Comparison of ENCODE assay signal across 14 cellular contexts in the genomic region with DNA sequence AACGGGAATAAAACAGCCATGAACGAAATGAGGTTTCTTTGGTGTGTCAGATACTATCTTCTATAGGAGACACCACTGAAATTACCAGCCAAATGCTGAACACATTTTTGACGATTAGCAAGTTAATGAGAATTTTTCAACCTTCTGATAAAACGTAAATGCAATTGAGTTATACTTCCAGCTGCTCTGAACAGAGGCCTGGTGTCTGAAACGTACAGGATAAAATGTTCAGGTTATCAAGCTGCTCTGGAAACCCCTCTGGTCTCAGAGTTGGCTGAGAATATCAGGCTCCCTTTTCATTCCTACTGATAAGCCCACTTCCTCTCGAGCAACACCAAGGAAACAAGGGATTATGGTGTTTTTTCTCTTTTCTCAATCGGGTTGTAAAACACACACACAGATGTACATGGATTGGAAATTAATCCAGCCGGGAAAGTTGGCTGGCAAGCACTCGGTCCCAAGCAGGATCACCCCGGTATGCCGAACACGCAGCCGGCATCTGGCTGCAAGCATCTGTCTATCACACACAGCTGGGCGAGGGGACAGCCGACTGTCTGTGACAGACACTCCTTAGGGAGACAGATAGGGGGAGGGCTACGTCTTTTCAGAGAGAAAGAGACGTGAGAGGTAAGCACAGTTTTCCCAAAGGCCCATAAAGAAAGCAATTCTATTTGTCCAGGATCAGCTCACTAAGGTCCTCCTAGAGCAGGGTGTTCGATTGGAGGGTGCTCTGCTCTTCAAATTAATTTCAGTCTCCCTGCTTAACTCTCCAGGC.
A peak's percentile ranks its signal among the peaks of the same experiment; 100 is the strongest.
DNase-seq lines count a peak whose midpoint lies in the region; TF ChIP-seq lines count a peak whose summit lies in the region.
"Had no signal": no experiment of that assay in that cellular context is flagged by ENCODE, and none has a peak within 500 bp of the region (broad histone marks: within the 10 kb centered on the region; RNA-seq: fewer than 3 reads in every experiment).

No MANE protein-coding gene starts in this region.

- intact Hi-C loops in stomach (cut with DNase I; ENCODE audit: low total_unique reads), result no loop called here
- intact Hi-C loops in activated naive CD4-positive, alpha-beta T cell treated with anti-CD3 and anti-CD28 coated beads for 36 hours (cut with micrococcal nuclease), result loop anchor here (1.0 to 5.0 kb wide), 2 partner anchors 77 to 133 kb away; no protein-coding TSS in a partner anchor

- DNase-seq in NCI-H2171 treated with DMSO at 0.1 percent for 48 hours (lab: John Stamatoyannopoulos, UW) (peak; percentile 23), NCI-H2171 (lab: John Stamatoyannopoulos, UW) (no peak), islet precursor cell (peak; percentile 73), stomach (no peak), NCI-H1436 treated with DMSO at 0.1 percent for 48 hours (lab: John Stamatoyannopoulos, UW) (no peak)
- no peak for DNase-seq in stimulated activated CD4-positive, alpha-beta T cell treated with anti-CD3 and anti-CD28 coated beads, Interleukin-4, amount 100 ng/mL, for 4 hours
- no peak for DNase-seq in activated naive CD4-positive, alpha-beta T cell treated with anti-CD3 and anti-CD28 coated beads for 36 hours
- DNase-seq: NCI-H345 had no signal

- no peak for TF ChIP-seq EP300 in stomach (IDR thresholded peaks at IDR 0.05)

- H3K36me3 Mint-ChIP-seq in brain, result no peaks in the 10 kb centered on the region
- peaks cover 1% of the 10 kb centered on the region for H3K36me3 Mint-ChIP-seq in activated naive CD4-positive, alpha-beta T cell treated with anti-CD3 and anti-CD28 coated beads for 36 hours (ENCODE audit: low read depth)

- 55 to 62% (median 58%) methylated on average over 17 to 18 of the region's 18 CpGs for WGBS in stomach, 5 donors

- peak overlapping the region in 1 of 5 experiments; percentile 66 for H3K4me3 Mint-ChIP-seq in brain
- H3K4me3 Mint-ChIP-seq in activated naive CD4-positive, alpha-beta T cell treated with anti-CD3 and anti-CD28 coated beads for 36 hours, result no peak overlapping the region
- H3K4me3 Mint-ChIP-seq: HFFc6 had no signal

- CTCF ChIA-PET in activated naive CD4-positive, alpha-beta T cell treated with anti-CD3 and anti-CD28 coated beads for 36 hours (lab: Charles Lee), result interaction anchor here (0.6 to 1.7 kb wide), 3 partner anchors 7 to 189 kb away, joined by 3 to 5 read pairs (median 4); no protein-coding TSS in a partner anchor

- TF ChIP-seq POLR2A in stomach (IDR thresholded peaks at IDR 0.05), result no peak

- peaks cover 3% of the 10 kb centered on the region for H3K27me3 Mint-ChIP-seq in brain
- no peaks in the 10 kb centered on the region for H3K27me3 Mint-ChIP-seq in activated naive CD4-positive, alpha-beta T cell treated with anti-CD3 and anti-CD28 coated beads for 36 hours (ENCODE audit: low read depth)
- H3K27me3 Mint-ChIP-seq: naive thymus-derived CD8-positive, alpha-beta T cell had no signal

- peaks cover 0 to 3% (median 0%) of the 10 kb centered on the region in 5 experiments for H3K9me3 Mint-ChIP-seq in brain
- H3K9me3 Mint-ChIP-seq in activated naive CD4-positive, alpha-beta T cell treated with anti-CD3 and anti-CD28 coated beads for 36 hours, result no peaks in the 10 kb centered on the region
- H3K9me3 Mint-ChIP-seq: activated T-cell treated with anti-CD3 and anti-CD28 coated beads, Interleukin-2, amount 50 U/mL, for 72 hours; HFFc6; naive thymus-derived CD8-positive, alpha-beta T cell had no signal

- H3K4me1 Mint-ChIP-seq in brain, result peaks cover 38% of the 10 kb centered on the region
- H3K4me1 Mint-ChIP-seq in activated naive CD4-positive, alpha-beta T cell treated with anti-CD3 and anti-CD28 coated beads for 36 hours (ENCODE audit: low read depth), result peaks cover 6% of the 10 kb centered on the region

- peak overlapping the region in 4 of 5 donors; percentile 8 to 59 (median 42) for H3K27ac ChIP-seq in stomach
- H3K27ac ChIP-seq: RWPE1, thyroid gland had no signal

- peak overlapping the region in 3 of 5 experiments; percentile 78 to 94 (median 82) for H3K27ac Mint-ChIP-seq in brain
- no peak overlapping the region for H3K27ac Mint-ChIP-seq in activated naive CD4-positive, alpha-beta T cell treated with anti-CD3 and anti-CD28 coated beads for 36 hours
- H3K27ac Mint-ChIP-seq: activated T-cell treated with anti-CD3 and anti-CD28 coated beads, Interleukin-2, amount 50 U/mL, for 72 hours; HFFc6 had no signal

- no peaks in the 10 kb centered on the region for H3K9me3 ChIP-seq in stomach
- H3K9me3 ChIP-seq: thyroid gland had no signal

- H3K36me3 ChIP-seq in stomach, result no peaks in the 10 kb centered on the region
- H3K36me3 ChIP-seq: thyroid gland had no signal

- peaks cover 5 to 31% (median 10%) of the 10 kb centered on the region in 4 donors for H3K4me1 ChIP-seq in stomach

- TF ChIP-seq CTCF in brain (conservative IDR thresholded peaks at IDR 0.05) (no peak), stomach (IDR thresholded peaks at IDR 0.05) (no peak)

- peak overlapping the region in 1 of 4 donors; percentile 7 for H3K4me3 ChIP-seq in stomach
- H3K4me3 ChIP-seq: thyroid gland had no signal

- H3K27me3 ChIP-seq in stomach, result no peaks in the 10 kb centered on the region
- H3K27me3 ChIP-seq: thyroid gland had no signal

Comparison
In these comparisons a context has a peak if more than half of its experiments do, and no peak if none do; other contexts are left out.
1. DNase-seq: peak in NCI-H2171 treated with DMSO at 0.1 percent for 48 hours (single experiment) and islet precursor cell (single experiment); none in NCI-H2171 (single experiment), stomach (single experiment), NCI-H1436 treated with DMSO at 0.1 percent for 48 hours (single experiment), stimulated activated CD4-positive, alpha-beta T cell treated with anti-CD3 and anti-CD28 coated beads, Interleukin-4, amount 100 ng/mL, for 4 hours (0 of 2) and activated naive CD4-positive, alpha-beta T cell treated with anti-CD3 and anti-CD28 coated beads for 36 hours (single experiment).